ENCODE assay signal across 8 cellular contexts in genomic region chr15:59313703-59314332, GRCh38. TPM values are rescaled to one million over a fixed set of nuclear protein-coding genes. Genes with fewer than 3 reads are reported as not detected.
DNase-seq lines count a peak whose midpoint lies in the region; ATAC-seq and TF ChIP-seq lines count a peak whose summit lies in the region.

No MANE protein-coding gene starts in this region.

- peak overlapping the region; percentile 64 for H3K27ac ChIP-seq in RWPE2 (ENCODE audit: poor library complexity, severe bottlenecking)

- no peaks in the 10 kb centered on the region for H3K27me3 ChIP-seq in RWPE2 (ENCODE audit: insufficient read depth, poor library complexity, severe bottlenecking)

- H3K9me3 ChIP-seq in RWPE2 (ENCODE audit: severe bottlenecking), result no peaks in the 10 kb centered on the region

- ATAC-seq in GM21360 (IDR thresholded peaks at IDR 0.05; ENCODE audit: unreplicated experiment) (peak; percentile 84), HG03521 (IDR thresholded peaks at IDR 0.05; ENCODE audit: unreplicated experiment) (peak; percentile 73), RWPE2 (ENCODE audit: low read depth) (peak; percentile 97), left colon (peak; percentile 94)

- in situ Hi-C loops in G401 (cut with HindIII; ENCODE audit: low sequenced_read_pairs), result no loop called here

- DNase-seq in A172 (ENCODE audit: low spot score), result peak; percentile 42
- peak; percentile 94 for DNase-seq in RWPE2 (ENCODE audit: low spot score)
- peak; percentile 96 for DNase-seq in left colon
- no peak for DNase-seq in SW480 (ENCODE audit: low spot score)
- no peak for DNase-seq in EL
- DNase-seq in G401 (ENCODE audit: low spot score), result no peak

- no peak for TF ChIP-seq CTCF in RWPE2 (IDR thresholded peaks at IDR 0.05; ENCODE audit: poor library complexity, severe bottlenecking)

- H3K36me3 ChIP-seq in RWPE2 (ENCODE audit: low read depth), result peaks cover 3% of the 10 kb centered on the region

- intact Hi-C loops in left colon (cut with DNase I, micrococcal nuclease), result no loop called here

- peaks cover 48% of the 10 kb centered on the region for H3K4me1 ChIP-seq in RWPE2 (ENCODE audit: insufficient read depth, poor library complexity, severe bottlenecking)

- H3K4me3 ChIP-seq in RWPE2 (ENCODE audit: severe bottlenecking), result no peak overlapping the region

RNA-seq across cellular contexts. Expression of gene MYO1E, which starts 58.9 kb away (rescaled TPM):
- total RNA-seq in A172 (2014; rRNA removed; shearing (Covaris generic)), result 13.8 and 25.6 TPM in 2 replicates
- 100 to 1,000 TPM; 331 to 397 TPM for total RNA-seq in left colon
- 3.6 and 16.9 TPM in 2 replicates for total RNA-seq in G401 (2014; rRNA removed; shearing (Covaris generic))

Comparison
In these comparisons a context has a peak if more than half of its experiments do, and no peak if none do; other contexts are left out.
1. DNase-seq: peak in A172 (single experiment), RWPE2 (single experiment) and left colon (2 of 2); none in SW480 (single experiment), EL (single experiment) and G401 (single experiment).
2. RNA of gene MYO1E, which starts 58.9 kb away (total RNA-seq): 331 to 397 TPM in left colon; 13.8 to 25.6 TPM in A172 and 3.6 to 16.9 TPM in G401; every median in the first group is over 10 times any median in the second.
3. Peak in every context shown above with its lines, with median percentiles within 50 percentile points of each other: ATAC-seq.